Comparison of ENCODE assay signal across 9 cellular contexts in the genomic region with DNA sequence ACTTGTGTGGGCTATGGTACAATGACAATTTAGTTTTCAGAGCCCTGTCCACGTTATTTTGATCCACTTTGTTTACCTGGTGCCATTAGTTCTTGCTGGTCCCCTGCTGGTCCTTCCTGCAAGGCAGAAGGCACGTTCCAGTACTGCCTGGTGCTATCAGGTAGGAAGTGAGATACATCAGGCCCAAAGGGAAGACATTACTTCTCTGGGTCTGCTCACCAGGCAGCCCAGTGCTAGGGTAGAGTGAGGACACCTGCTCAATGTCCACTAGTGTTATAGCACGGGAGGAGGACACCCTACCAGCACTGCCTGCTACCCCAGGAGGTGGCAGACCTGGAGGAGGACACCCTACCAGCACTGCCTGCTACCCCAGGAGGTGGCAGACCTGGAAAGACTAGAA. TPM values are rescaled to one million over a fixed set of nuclear protein-coding genes. Genes with fewer than 3 reads are reported as not detected.
"Had no signal": no experiment of that assay in that cellular context is flagged by ENCODE, and none has a peak within 500 bp of the region (broad histone marks: within the 10 kb centered on the region; RNA-seq: fewer than 3 reads in every experiment).

No MANE protein-coding gene starts in this region.

- FAIRE-seq: H1, H54, HTR-8/SVneo, K562 had no signal

- H3K27ac Mint-ChIP-seq: GM23338, H9 had no signal

- DNase-seq: H9, HCEC 1CT, IMR-90 had no signal

- ATAC-seq: GM23338, K562 had no signal

- H3K9me3 Mint-ChIP-seq: GM23338 had no signal

- H3K4me3 Mint-ChIP-seq: GM23338, H9 had no signal

RNA-seq across cellular contexts. Expression of a gene that starts 23.7 kb away (rescaled TPM):
- total RNA-seq: GM23338, H1, H9, HT-29, IMR-90 had no signal
